In genomic region chr16:72664480-72665408, GRCh38 we compare ENCODE assay signal across 8 cellular contexts.
DNase-seq lines count a peak whose midpoint lies in the region; ATAC-seq, FAIRE-seq and TF ChIP-seq lines count a peak whose summit lies in the region.

No MANE protein-coding gene starts in this region.

- peak overlapping the region; percentile 83 for H3K9ac ChIP-seq in GM23248
- peak overlapping the region; percentile 77 for H3K9ac ChIP-seq in Karpas-422 (ENCODE audit: low read length)
- H3K9ac ChIP-seq in fibroblast of lung (ENCODE audit: insufficient read depth, low read length): peak overlapping the region; percentile 73

- H3K4me2 ChIP-seq in GM23248 (ENCODE audit: unreplicated experiment) (peak overlapping the region; percentile 91), Karpas-422 (ENCODE audit: low read depth, low read length, poor library complexity, severe bottlenecking) (peak overlapping the region; percentile 86), fibroblast of lung (ENCODE audit: extremely low read depth, insufficient read depth, low read length) (peak overlapping the region; percentile 81)

- H3K27me3 ChIP-seq in GM23248 (replicated peaks; ENCODE audit: insufficient read depth): no peaks in the 10 kb centered on the region
- no peaks in the 10 kb centered on the region for H3K27me3 ChIP-seq in Karpas-422 (ENCODE audit: low read length)
- H3K27me3 ChIP-seq in fibroblast of lung (ENCODE audit: control insufficient read depth, insufficient read depth, low read length): no peaks in the 10 kb centered on the region
- no peaks in the 10 kb centered on the region for H3K27me3 ChIP-seq in naive thymus-derived CD4-positive, alpha-beta T cell (ENCODE audit: control insufficient read depth in 2 of 2, insufficient read depth in 2 of 2, low read length in 2 of 2)

- peak overlapping the region; percentile 99 for H3K4me3 Mint-ChIP-seq in activated T-helper 1 cell treated with anti-CD3 and anti-CD28 coated beads, Interleukin-12 subunit alpha, Interleukin-12 subunit beta, Interleukin-2, Interleukin-4 antibody, amounts not matched to agents 30 ng/mL and 10 ng/mL and 1 ng/mL, durations not matched to agents 14 hours and 24 hours and 36 hours
- H3K4me3 Mint-ChIP-seq in naive thymus-derived CD4-positive, alpha-beta T cell: peak overlapping the region; percentile 93 to 100 (median 100)
- peak overlapping the region; percentile 98 for H3K4me3 Mint-ChIP-seq in stimulated activated memory B cell treated with anti-CD40 and anti-IgM and Interleukin-4, amounts not matched to agents 10 μg/mL and 1 μg/mL and 100 μg/mL, for 72 hours

- POLR2A ChIA-PET in naive thymus-derived CD4-positive, alpha-beta T cell (lab: Charles Lee): no interaction called here

- H3K4me1 ChIP-seq in GM23248 (ENCODE audit: insufficient read depth) (peaks cover 8% of the 10 kb centered on the region; the same call in 1 of the 2 replicates), Karpas-422 (ENCODE audit: low read length) (peaks cover 20% of the 10 kb centered on the region), fibroblast of lung (ENCODE audit: control insufficient read depth, extremely low read depth, insufficient read depth, low read length) (no peaks in the 10 kb centered on the region)
- peaks cover 11 to 13% of the 10 kb centered on the region in 2 donors for H3K4me1 ChIP-seq in naive thymus-derived CD4-positive, alpha-beta T cell (ENCODE audit: control insufficient read depth in 2 of 2, insufficient read depth in 2 of 2, low read length in 2 of 2)

- H3K9me2 ChIP-seq in GM23248 (ENCODE audit: insufficient read depth) (no peaks in the 10 kb centered on the region), Karpas-422 (replicated peaks; ENCODE audit: insufficient read depth, low read length) (no peaks in the 10 kb centered on the region)

- no peak for TF ChIP-seq CTCF in fibroblast of lung (conservative IDR thresholded peaks at IDR 0.05 in 1 of 2, IDR thresholded peaks at IDR 0.05 in 1 of 2; ENCODE audit: low read depth in 1 of 2, low read length in 2 of 2)

- peak; percentile 100 for ATAC-seq in naive thymus-derived CD4-positive, alpha-beta T cell
- peak; percentile 100 for ATAC-seq in stimulated activated memory B cell treated with anti-CD40 and anti-IgM and Interleukin-4, amounts not matched to agents 10 μg/mL and 1 μg/mL and 100 μg/mL, for 72 hours

- H4K20me1 ChIP-seq in GM23248 (ENCODE audit: insufficient read depth): no peaks in the 10 kb centered on the region
- H4K20me1 ChIP-seq in Karpas-422 (ENCODE audit: insufficient read depth, low read depth, low read length): no peaks in the 10 kb centered on the region
- no peaks in the 10 kb centered on the region for H4K20me1 ChIP-seq in fibroblast of lung (ENCODE audit: control insufficient read depth, extremely low read depth, insufficient read depth, low read length)

- H3K27ac ChIP-seq in GM23248 (peak overlapping the region; percentile 67), Karpas-422 (ENCODE audit: low read length) (peak overlapping the region; percentile 58), fibroblast of lung (ENCODE audit: insufficient read depth, low read length) (peak overlapping the region; percentile 90)
- H3K27ac ChIP-seq in naive thymus-derived CD4-positive, alpha-beta T cell (ENCODE audit: low read depth, low read length): peak overlapping the region; percentile 72

- peaks cover 3% of the 10 kb centered on the region for H3K27me3 Mint-ChIP-seq in activated T-helper 1 cell treated with anti-CD3 and anti-CD28 coated beads, Interleukin-12 subunit alpha, Interleukin-12 subunit beta, Interleukin-2, Interleukin-4 antibody, amounts not matched to agents 30 ng/mL and 10 ng/mL and 1 ng/mL, durations not matched to agents 14 hours and 24 hours and 36 hours (ENCODE audit: insufficient read depth)
- H3K27me3 Mint-ChIP-seq in naive thymus-derived CD4-positive, alpha-beta T cell: peaks cover 0 to 16% (median 10%) of the 10 kb centered on the region in 5 donors
- H3K27me3 Mint-ChIP-seq in stimulated activated memory B cell treated with anti-CD40 and anti-IgM and Interleukin-4, amounts not matched to agents 10 μg/mL and 1 μg/mL and 100 μg/mL, for 72 hours: no peaks in the 10 kb centered on the region

- no peaks in the 10 kb centered on the region for H3K9me3 ChIP-seq in GM23248 (ENCODE audit: low read depth)
- H3K9me3 ChIP-seq in Karpas-422 (ENCODE audit: low read length): no peaks in the 10 kb centered on the region
- H3K9me3 ChIP-seq in fibroblast of lung (ENCODE audit: control insufficient read depth, insufficient read depth, low read depth, low read length): no peaks in the 10 kb centered on the region
- no peaks in the 10 kb centered on the region for H3K9me3 ChIP-seq in naive thymus-derived CD4-positive, alpha-beta T cell (ENCODE audit: control insufficient read depth in 2 of 3, low read length in 3 of 3)

- no peaks in the 10 kb centered on the region for H3K9me3 Mint-ChIP-seq in activated T-helper 1 cell treated with anti-CD3 and anti-CD28 coated beads, Interleukin-12 subunit alpha, Interleukin-12 subunit beta, Interleukin-2, Interleukin-4 antibody, amounts not matched to agents 30 ng/mL and 10 ng/mL and 1 ng/mL, durations not matched to agents 14 hours and 24 hours and 36 hours
- H3K9me3 Mint-ChIP-seq in naive thymus-derived CD4-positive, alpha-beta T cell: peaks cover 0 to 5% (median 0%) of the 10 kb centered on the region in 11 donors
- H3K9me3 Mint-ChIP-seq in stimulated activated memory B cell treated with anti-CD40 and anti-IgM and Interleukin-4, amounts not matched to agents 10 μg/mL and 1 μg/mL and 100 μg/mL, for 72 hours: no peaks in the 10 kb centered on the region

- peak; percentile 96 for DNase-seq in Daoy (ENCODE audit: low read depth)
- peak; percentile 99 for DNase-seq in GM23248
- peak; percentile 99 for DNase-seq in Karpas-422
- peak; percentile 95 for DNase-seq in RCC 7860 (ENCODE audit: low spot score)
- peak; percentile 91 for DNase-seq in activated T-helper 1 cell treated with anti-CD3 and anti-CD28 coated beads, Interleukin-12 subunit alpha, Interleukin-12 subunit beta, Interleukin-2, Interleukin-4 antibody, amounts not matched to agents 30 ng/mL and 10 ng/mL and 1 ng/mL, durations not matched to agents 14 hours and 24 hours and 36 hours (ENCODE audit: low spot score)
- peak; percentile 99 for DNase-seq in fibroblast of lung (ENCODE audit: low read depth in 2 of 2)
- peak; percentile 79 to 95 (median 94) for DNase-seq in naive thymus-derived CD4-positive, alpha-beta T cell

- CTCF ChIA-PET in naive thymus-derived CD4-positive, alpha-beta T cell (lab: Charles Lee): no interaction called here

- H3K36me3 ChIP-seq in GM23248 (ENCODE audit: low read depth) (no peaks in the 10 kb centered on the region), Karpas-422 (ENCODE audit: insufficient read depth, low read length) (no peaks in the 10 kb centered on the region), fibroblast of lung (ENCODE audit: control insufficient read depth, insufficient read depth, low read length) (no peaks in the 10 kb centered on the region)
- H3K36me3 ChIP-seq in naive thymus-derived CD4-positive, alpha-beta T cell (ENCODE audit: control insufficient read depth in 2 of 3, insufficient read depth in 3 of 3, low read length in 3 of 3): peaks cover 0 to 5% (median 0%) of the 10 kb centered on the region in 3 experiments

- WGBS in GM23248 (ENCODE audit: low coverage in 1 of 2, low lambda C conversion rate in 2 of 2, missing lambda C conversion rate in 2 of 2), 2 experiments: 0 to 1% methylated on average over 61 of the region's 61 CpGs

- intact Hi-C loops in activated T-helper 1 cell treated with anti-CD3 and anti-CD28 coated beads, Interleukin-12 subunit alpha, Interleukin-12 subunit beta, Interleukin-2, Interleukin-4 antibody, amounts not matched to agents 30 ng/mL and 10 ng/mL and 1 ng/mL, durations not matched to agents 14 hours and 24 hours and 36 hours (cut with micrococcal nuclease): loop anchor here (1.0 to 10.0 kb wide), 9 partner anchors 123 to 1703 kb away; partner anchors contain the start of genes CMTR2, DHODH, DHX38 and PHLPP2
- intact Hi-C loops in naive thymus-derived CD4-positive, alpha-beta T cell (cut with micrococcal nuclease): loop anchor here (1.0 to 10.0 kb wide), 12 partner anchors 123 to 1860 kb away; partner anchors contain the start of genes DHX38 (in 2 of the 2), TXNL4B (in 2 of the 2), DHODH (in 1 of the 2) and PSMD7 (in 1 of the 2)

- peak; percentile 86 for FAIRE-seq in RCC 7860 (lab: Jason Lieb, UNC)

- H3K79me2 ChIP-seq in GM23248 (ENCODE audit: insufficient read depth) (no peaks in the 10 kb centered on the region), Karpas-422 (ENCODE audit: low read length) (peaks cover 43% of the 10 kb centered on the region), fibroblast of lung (ENCODE audit: control insufficient read depth, insufficient read depth, low read length) (no peaks in the 10 kb centered on the region)

- peak overlapping the region; percentile 96 for H3K27ac Mint-ChIP-seq in activated T-helper 1 cell treated with anti-CD3 and anti-CD28 coated beads, Interleukin-12 subunit alpha, Interleukin-12 subunit beta, Interleukin-2, Interleukin-4 antibody, amounts not matched to agents 30 ng/mL and 10 ng/mL and 1 ng/mL, durations not matched to agents 14 hours and 24 hours and 36 hours
- peak overlapping the region; percentile 86 to 98 (median 97) for H3K27ac Mint-ChIP-seq in naive thymus-derived CD4-positive, alpha-beta T cell
- peak overlapping the region; percentile 92 for H3K27ac Mint-ChIP-seq in stimulated activated memory B cell treated with anti-CD40 and anti-IgM and Interleukin-4, amounts not matched to agents 10 μg/mL and 1 μg/mL and 100 μg/mL, for 72 hours

- H3K4me3 ChIP-seq in GM23248 (peak overlapping the region; percentile 88), Karpas-422 (ENCODE audit: low read length) (peak overlapping the region; percentile 94), fibroblast of lung (replicated peaks in 1 of 4; ENCODE audit: control extremely low read depth in 1 of 4, insufficient read depth in 1 of 4, low read depth in 3 of 4, low read length in 4 of 4) (peak overlapping the region; percentile 38 to 92 (median 68))
- H3K4me3 ChIP-seq in naive thymus-derived CD4-positive, alpha-beta T cell (ENCODE audit: low read length): peak overlapping the region; percentile 73

- H2AFZ ChIP-seq in GM23248 (peak overlapping the region; percentile 99), Karpas-422 (ENCODE audit: low read length) (peak overlapping the region; percentile 94), fibroblast of lung (ENCODE audit: low read length) (peak overlapping the region; percentile 95)

- in situ Hi-C loops in GM23248 (cut with MboI): no loop called here

- peaks cover 2% of the 10 kb centered on the region for H3K36me3 Mint-ChIP-seq in activated T-helper 1 cell treated with anti-CD3 and anti-CD28 coated beads, Interleukin-12 subunit alpha, Interleukin-12 subunit beta, Interleukin-2, Interleukin-4 antibody, amounts not matched to agents 30 ng/mL and 10 ng/mL and 1 ng/mL, durations not matched to agents 14 hours and 24 hours and 36 hours (ENCODE audit: low read depth)
- H3K36me3 Mint-ChIP-seq in naive thymus-derived CD4-positive, alpha-beta T cell: peaks cover 0 to 5% (median 0%) of the 10 kb centered on the region in 5 donors
- peaks cover 6% of the 10 kb centered on the region for H3K36me3 Mint-ChIP-seq in stimulated activated memory B cell treated with anti-CD40 and anti-IgM and Interleukin-4, amounts not matched to agents 10 μg/mL and 1 μg/mL and 100 μg/mL, for 72 hours

- H3F3A ChIP-seq in GM23248 (ENCODE audit: insufficient read depth): no peaks in the 10 kb centered on the region

- peaks cover 38% of the 10 kb centered on the region for H3K4me1 Mint-ChIP-seq in activated T-helper 1 cell treated with anti-CD3 and anti-CD28 coated beads, Interleukin-12 subunit alpha, Interleukin-12 subunit beta, Interleukin-2, Interleukin-4 antibody, amounts not matched to agents 30 ng/mL and 10 ng/mL and 1 ng/mL, durations not matched to agents 14 hours and 24 hours and 36 hours (ENCODE audit: low read depth)
- peaks cover 4 to 24% (median 18%) of the 10 kb centered on the region in 7 donors for H3K4me1 Mint-ChIP-seq in naive thymus-derived CD4-positive, alpha-beta T cell
- peaks cover 7% of the 10 kb centered on the region for H3K4me1 Mint-ChIP-seq in stimulated activated memory B cell treated with anti-CD40 and anti-IgM and Interleukin-4, amounts not matched to agents 10 μg/mL and 1 μg/mL and 100 μg/mL, for 72 hours

Comparison
In these comparisons a context has a peak if more than half of its experiments do, and no peak if none do; other contexts are left out.
1. Peak in every context shown above with its lines: DNase-seq, ATAC-seq, H3K4me3 ChIP-seq and H3K27ac ChIP-seq.